Comparison of ENCODE assay signal across 8 cellular contexts in genomic region chr15:92908369-92909057, GRCh38. TPM values are rescaled to one million over a fixed set of nuclear protein-coding genes. Genes with fewer than 3 reads are reported as not detected.
DNase-seq lines count a peak whose midpoint lies in the region; ATAC-seq and TF ChIP-seq lines count a peak whose summit lies in the region.

No MANE protein-coding gene starts in this region.

- no peak for TF ChIP-seq CTCF in SK-N-SH (IDR thresholded peaks at IDR 0.05)
- TF ChIP-seq CTCF in kidney epithelial cell (IDR thresholded peaks at IDR 0.05; ENCODE audit: insufficient read depth, low read length, poor library complexity, severe bottlenecking): no peak
- TF ChIP-seq CTCF in GM13977 (IDR thresholded peaks at IDR 0.05; ENCODE audit: extremely low read depth, insufficient read depth, missing control alignments): no peak

- POLR2A ChIA-PET in SK-N-SH (lab: Yijun Ruan, JAX): interaction anchor here (0.8 to 1.0 kb wide), 2 partner anchors 26 to 89 kb away, joined by 3 read pairs; no protein-coding TSS in a partner anchor

- peaks cover 97% of the 10 kb centered on the region for H3K79me2 ChIP-seq in SK-N-SH (ENCODE audit: insufficient read depth)

- no peak for TF ChIP-seq EP300 in SK-N-SH (IDR thresholded peaks at IDR 0.05; ENCODE audit: borderline replicate concordance in 1 of 2, low read depth in 1 of 2, low read length in 1 of 2)

- H4K20me1 ChIP-seq in SK-N-SH (ENCODE audit: insufficient read depth): peaks cover 25% of the 10 kb centered on the region

- H3K36me3 Mint-ChIP-seq in activated T-helper 1 cell treated with anti-CD3 and anti-CD28 coated beads, Interleukin-12 subunit alpha, Interleukin-12 subunit beta, Interleukin-2, Interleukin-4 antibody, amounts not matched to agents 30 ng/mL and 10 ng/mL and 1 ng/mL, durations not matched to agents 14 hours and 24 hours and 36 hours (ENCODE audit: low read depth): peaks cover 30% of the 10 kb centered on the region

- no peaks in the 10 kb centered on the region for H3K9me3 Mint-ChIP-seq in activated T-helper 1 cell treated with anti-CD3 and anti-CD28 coated beads, Interleukin-12 subunit alpha, Interleukin-12 subunit beta, Interleukin-2, Interleukin-4 antibody, amounts not matched to agents 30 ng/mL and 10 ng/mL and 1 ng/mL, durations not matched to agents 14 hours and 24 hours and 36 hours

- peak overlapping the region; percentile 86 for H3K4me2 ChIP-seq in SK-N-SH

- H3F3A ChIP-seq in SK-N-SH (replicated peaks; ENCODE audit: insufficient read depth): peaks cover 59% of the 10 kb centered on the region

- ATAC-seq in SK-N-SH treated with all-trans-retinoic acid at 6 μM for 48 hours: no peak

- H3K4me3 ChIP-seq in SK-N-SH (ENCODE audit: low read depth in 2 of 2, low read length in 1 of 2): peak overlapping the region in 1 of 2 experiments; percentile 16; a peak in 2 of 4 replicates
- H3K4me3 ChIP-seq in kidney epithelial cell (ENCODE audit: low read depth, low read length): peak overlapping the region; percentile 10
- peak overlapping the region; percentile 39 to 58 for H3K4me3 ChIP-seq in stomach smooth muscle (ENCODE audit: low read length in 2 of 2)

- 85% methylated on average over 8 of the region's 8 CpGs for WGBS in SK-N-SH (ENCODE audit: low lambda C conversion rate)

- H3K27me3 ChIP-seq in SK-N-SH (ENCODE audit: insufficient read depth) (no peaks in the 10 kb centered on the region), kidney epithelial cell (ENCODE audit: control insufficient read depth, insufficient read depth, low read length) (no peaks in the 10 kb centered on the region), stomach smooth muscle (ENCODE audit: control insufficient read depth in 1 of 2, insufficient read depth in 2 of 2, low read length in 2 of 2) (no peaks in the 10 kb centered on the region)

- H3K36me3 ChIP-seq in SK-N-SH (replicated peaks in 1 of 2; ENCODE audit: control insufficient read depth in 1 of 2, insufficient read depth in 2 of 2, low read length in 1 of 2): peaks cover 7 to 23% of the 10 kb centered on the region in 2 experiments
- no peaks in the 10 kb centered on the region for H3K36me3 ChIP-seq in kidney epithelial cell (ENCODE audit: control insufficient read depth, insufficient read depth, low read length)
- H3K36me3 ChIP-seq in stomach smooth muscle (ENCODE audit: control insufficient read depth in 2 of 2, insufficient read depth in 2 of 2, low read length in 2 of 2): no peaks in the 10 kb centered on the region

- H3K9me3 ChIP-seq in SK-N-SH (no peaks in the 10 kb centered on the region), stomach smooth muscle (ENCODE audit: control insufficient read depth in 2 of 2, low read length in 2 of 2) (no peaks in the 10 kb centered on the region)

- CTCF ChIA-PET in SK-N-SH (lab: Yijun Ruan, JAX): interaction anchor here (0.8 to 4.2 kb wide), 6 partner anchors 9 to 1211 kb away, joined by 3 to 33 read pairs (median 11); partner anchors contain the start of gene CHD2

- intact Hi-C loops in activated T-helper 1 cell treated with anti-CD3 and anti-CD28 coated beads, Interleukin-12 subunit alpha, Interleukin-12 subunit beta, Interleukin-2, Interleukin-4 antibody, amounts not matched to agents 30 ng/mL and 10 ng/mL and 1 ng/mL, durations not matched to agents 14 hours and 24 hours and 36 hours (cut with micrococcal nuclease): loop anchor here (10.0 kb wide), 1 partner anchor 1054 kb away; the partner anchor contains the start of gene SLCO3A1

- H3K4me1 ChIP-seq in SK-N-SH (ENCODE audit: control insufficient read depth in 1 of 2, insufficient read depth in 2 of 2, low read depth in 1 of 2, low read length in 1 of 2) (peaks cover 30 to 35% of the 10 kb centered on the region in 2 experiments), stomach smooth muscle (ENCODE audit: control insufficient read depth, insufficient read depth, low read length) (peaks cover 33% of the 10 kb centered on the region)

- no peak overlapping the region for H2AFZ ChIP-seq in SK-N-SH (ENCODE audit: low read depth)

- no peaks in the 10 kb centered on the region for H3K9me2 ChIP-seq in SK-N-SH

- TF ChIP-seq RAD21 in SK-N-SH (IDR thresholded peaks at IDR 0.05; ENCODE audit: low read length): no peak

- peak overlapping the region; percentile 93 for H3K4me3 Mint-ChIP-seq in activated T-helper 1 cell treated with anti-CD3 and anti-CD28 coated beads, Interleukin-12 subunit alpha, Interleukin-12 subunit beta, Interleukin-2, Interleukin-4 antibody, amounts not matched to agents 30 ng/mL and 10 ng/mL and 1 ng/mL, durations not matched to agents 14 hours and 24 hours and 36 hours

- H3K9ac ChIP-seq in SK-N-SH: peak overlapping the region; percentile 91; the same call in 1 of the 2 replicates
- H3K9ac ChIP-seq in stomach smooth muscle (ENCODE audit: low read length in 2 of 2): peak overlapping the region; percentile 1 to 16

- H3K27ac ChIP-seq in SK-N-SH (ENCODE audit: low read depth in 2 of 2, low read length in 1 of 2): peak overlapping the region; percentile 98 to 99
- peak overlapping the region; percentile 92 for H3K27ac ChIP-seq in stomach smooth muscle (ENCODE audit: low read length)

- peak overlapping the region; percentile 100 for H3K27ac Mint-ChIP-seq in activated T-helper 1 cell treated with anti-CD3 and anti-CD28 coated beads, Interleukin-12 subunit alpha, Interleukin-12 subunit beta, Interleukin-2, Interleukin-4 antibody, amounts not matched to agents 30 ng/mL and 10 ng/mL and 1 ng/mL, durations not matched to agents 14 hours and 24 hours and 36 hours

- in situ Hi-C loops in GM13977 (cut with MboI; ENCODE audit: low pct_unique_long_range_greater_than_20kb, low sequenced_read_pairs, unreplicated experiment): no loop called here

- H3K4me1 Mint-ChIP-seq in activated T-helper 1 cell treated with anti-CD3 and anti-CD28 coated beads, Interleukin-12 subunit alpha, Interleukin-12 subunit beta, Interleukin-2, Interleukin-4 antibody, amounts not matched to agents 30 ng/mL and 10 ng/mL and 1 ng/mL, durations not matched to agents 14 hours and 24 hours and 36 hours (ENCODE audit: low read depth): peaks cover 92% of the 10 kb centered on the region

- no peaks in the 10 kb centered on the region for H3K27me3 Mint-ChIP-seq in activated T-helper 1 cell treated with anti-CD3 and anti-CD28 coated beads, Interleukin-12 subunit alpha, Interleukin-12 subunit beta, Interleukin-2, Interleukin-4 antibody, amounts not matched to agents 30 ng/mL and 10 ng/mL and 1 ng/mL, durations not matched to agents 14 hours and 24 hours and 36 hours (ENCODE audit: insufficient read depth)

- DNase-seq in SK-N-SH (no peak), kidney epithelial cell (ENCODE audit: low read depth) (no peak), GM13977 (ENCODE audit: low spot score) (no peak), cerebellar cortex (ENCODE audit: low spot score) (no peak), superior temporal gyrus (ENCODE audit: extremely low spot score) (no peak)
- no peak for DNase-seq in activated T-helper 1 cell treated with anti-CD3 and anti-CD28 coated beads, Interleukin-12 subunit alpha, Interleukin-12 subunit beta, Interleukin-2, Interleukin-4 antibody, amounts not matched to agents 30 ng/mL and 10 ng/mL and 1 ng/mL, durations not matched to agents 14 hours and 24 hours and 36 hours (ENCODE audit: low spot score)

TF ChIP-seq in SK-N-SH, 30 proteins besides CTCF, POLR2A, EP300 and RAD21:
- TF ChIP-seq SIN3A (IDR thresholded peaks at IDR 0.05; ENCODE audit: borderline replicate concordance, low read depth, low read length) (no peak), RCOR1 (IDR thresholded peaks at IDR 0.05; ENCODE audit: low read length) (no peak), JUND (IDR thresholded peaks at IDR 0.05) (no peak)
TF ChIP-seq in SK-N-SH: peak in this region for 0.

TF ChIP-seq in SK-N-SH treated with all-trans-retinoic acid at 6 μM for 48 hours, 23 proteins besides CTCF, POLR2A, EP300 and RAD21:
- TF ChIP-seq ESRRG (CRISPR knock-in tag; IDR thresholded peaks at IDR 0.05): no peak

RNA-seq across cellular contexts. Expression of gene CHD2, which starts 8.4 kb away (rescaled TPM):
- 25.3 and 28.6 TPM in 2 replicates for polyA plus RNA-seq in SK-N-SH (2012; rRNA removed)
- polyA plus RNA-seq in SK-N-SH (2012; cell fraction: cytosol; rRNA removed): 21.5 and 21.8 TPM in 2 replicates
- polyA plus RNA-seq in SK-N-SH (2012; cell fraction: nucleus; rRNA removed): 73.6 and 98.5 TPM in 2 replicates
- 102 and 104 TPM in 2 replicates for total RNA-seq in activated T-helper 1 cell treated with anti-CD3 and anti-CD28 coated beads, Interleukin-12 subunit alpha, Interleukin-12 subunit beta, Interleukin-2, Interleukin-4 antibody, amounts not matched to agents 30 ng/mL and 10 ng/mL and 1 ng/mL, durations not matched to agents 14 hours and 24 hours and 36 hours
- total RNA-seq in kidney epithelial cell: 54.2 and 54.3 TPM in 2 replicates
